ENCODE assay signal across 8 cellular contexts in the genomic region with DNA sequence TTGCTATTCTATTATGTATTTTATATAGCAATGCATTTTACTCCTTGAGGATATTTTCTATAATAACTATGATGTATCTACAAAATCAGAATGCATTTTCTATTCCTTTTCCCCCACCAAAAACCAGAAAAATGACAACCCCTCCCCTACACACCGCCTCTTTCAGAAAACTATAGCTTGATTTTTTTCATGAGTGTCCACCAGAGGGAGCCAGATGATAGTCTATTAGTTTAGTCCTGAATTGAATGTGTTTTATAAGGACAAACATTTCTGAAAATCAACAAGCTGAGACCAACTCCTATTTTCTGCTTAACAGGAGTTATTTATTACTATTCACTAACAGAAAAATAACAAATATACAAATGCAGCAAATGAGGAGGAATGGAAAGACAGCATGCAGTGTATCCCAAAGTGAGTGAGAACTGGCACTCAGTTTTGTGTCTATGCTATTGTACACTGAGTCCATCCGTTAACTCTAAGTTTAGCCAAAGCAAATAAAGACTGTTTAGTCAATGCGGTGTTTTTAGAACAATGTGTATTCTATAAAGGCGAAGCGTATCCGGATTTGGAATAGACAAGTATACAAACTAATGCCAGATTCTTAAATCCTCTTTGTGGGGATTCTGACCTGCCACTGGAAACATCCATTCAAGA.
DNase-seq lines count a peak whose midpoint lies in the region; ATAC-seq and TF ChIP-seq lines count a peak whose summit lies in the region.

No MANE protein-coding gene starts in this region.

- H3K27ac ChIP-seq in KOPT-K1 (ENCODE audit: low read depth, low read length, poor library complexity, severe bottlenecking) (peak overlapping the region; percentile 17), SJSA1 (no peak overlapping the region), colonic mucosa (no peak overlapping the region), upper lobe of right lung (no peak overlapping the region)

- no peak overlapping the region for H3K4me3 Mint-ChIP-seq in activated T-cell treated with anti-CD3 and anti-CD28 coated beads, Interleukin-2, amount 50 U/mL, for 24 hours

- no peaks in the 10 kb centered on the region for H3K27me3 ChIP-seq in SJSA1 (replicated peaks)
- no peaks in the 10 kb centered on the region for H3K27me3 ChIP-seq in colonic mucosa
- H3K27me3 ChIP-seq in upper lobe of right lung: no peaks in the 10 kb centered on the region

- H3K36me3 ChIP-seq in KOPT-K1 (ENCODE audit: insufficient read depth, low read length) (no peaks in the 10 kb centered on the region), SJSA1 (no peaks in the 10 kb centered on the region), colonic mucosa (no peaks in the 10 kb centered on the region), upper lobe of right lung (no peaks in the 10 kb centered on the region)

- H3K9me3 Mint-ChIP-seq in activated T-cell treated with anti-CD3 and anti-CD28 coated beads, Interleukin-2, amount 50 U/mL, for 24 hours: no peaks in the 10 kb centered on the region

- intact Hi-C loops in colonic mucosa (cut with DNase I) (loop anchor here (1.0 kb wide), 1 partner anchor 344 kb away; no protein-coding TSS in a partner anchor), upper lobe of right lung (cut with DNase I) (loop anchor here (5.0 kb wide), 1 partner anchor 345 kb away; no protein-coding TSS in a partner anchor)

- H3K27me3 Mint-ChIP-seq in activated T-cell treated with anti-CD3 and anti-CD28 coated beads, Interleukin-2, amount 50 U/mL, for 24 hours: no peaks in the 10 kb centered on the region

- H3K36me3 Mint-ChIP-seq in activated T-cell treated with anti-CD3 and anti-CD28 coated beads, Interleukin-2, amount 50 U/mL, for 24 hours (ENCODE audit: low read depth): no peaks in the 10 kb centered on the region

- H3K4me3 ChIP-seq in SJSA1: no peak overlapping the region
- H3K4me3 ChIP-seq in colonic mucosa: no peak overlapping the region
- no peak overlapping the region for H3K4me3 ChIP-seq in upper lobe of right lung

- TF ChIP-seq CTCF in colonic mucosa (IDR thresholded peaks at IDR 0.05) (peak; percentile 64), upper lobe of right lung (IDR thresholded peaks at IDR 0.05) (peak; percentile 72)

- peak; percentile 36 for DNase-seq in activated T-cell treated with anti-CD3 and anti-CD28 coated beads for 1 hour (ENCODE audit: low read depth)
- DNase-seq in activated T-cell treated with anti-CD3 and anti-CD28 coated beads, Interleukin-2, amount 50 U/mL, for 24 hours: no peak
- peak; percentile 49 to 59 for DNase-seq in SJSA1 (ENCODE audit: low read depth in 1 of 2, low spot score in 2 of 2)
- DNase-seq in colonic mucosa: peak; percentile 50
- peak; percentile 87 for DNase-seq in medulla oblongata (ENCODE audit: extremely low spot score)
- DNase-seq in upper lobe of right lung: no peak

- H3K27ac Mint-ChIP-seq in activated T-cell treated with anti-CD3 and anti-CD28 coated beads, Interleukin-2, amount 50 U/mL, for 24 hours: no peak overlapping the region

- H3K9me3 ChIP-seq in KOPT-K1 (ENCODE audit: insufficient read depth, low read length, poor library complexity, severe bottlenecking) (no peaks in the 10 kb centered on the region), SJSA1 (replicated peaks) (no peaks in the 10 kb centered on the region), colonic mucosa (no peaks in the 10 kb centered on the region), upper lobe of right lung (no peaks in the 10 kb centered on the region)

- ATAC-seq in upper lobe of right lung (peak; percentile 76), HG02852 (IDR thresholded peaks at IDR 0.05; ENCODE audit: unreplicated experiment) (no peak)

- no peaks in the 10 kb centered on the region for H3K4me1 ChIP-seq in SJSA1 (replicated peaks)
- no peaks in the 10 kb centered on the region for H3K4me1 ChIP-seq in colonic mucosa
- H3K4me1 ChIP-seq in upper lobe of right lung: peaks cover 8% of the 10 kb centered on the region

- no peak overlapping the region for H3K9ac ChIP-seq in colonic mucosa (ENCODE audit: low read depth in 2 of 2, low read length in 2 of 2)

- peaks cover 39% of the 10 kb centered on the region for H3K4me1 Mint-ChIP-seq in activated T-cell treated with anti-CD3 and anti-CD28 coated beads, Interleukin-2, amount 50 U/mL, for 24 hours (ENCODE audit: low read depth)

Comparison
In these comparisons a context has a peak if more than half of its experiments do, and no peak if none do; other contexts are left out.
1. DNase-seq: peak in activated T-cell treated with anti-CD3 and anti-CD28 coated beads for 1 hour (single experiment), SJSA1 (2 of 2), colonic mucosa (single experiment) and medulla oblongata (single experiment); none in activated T-cell treated with anti-CD3 and anti-CD28 coated beads, Interleukin-2, amount 50 U/mL, for 24 hours (single experiment) and upper lobe of right lung (single experiment).